ENCODE assay signal across 22 cellular contexts in genomic region chr5:138745268-138745667, GRCh38. TPM values are rescaled to one million over a fixed set of nuclear protein-coding genes. Genes with fewer than 3 reads are reported as not detected.
A peak's percentile ranks its signal among the peaks of the same experiment; 100 is the strongest.
DNase-seq lines count a peak whose midpoint lies in the region; ATAC-seq and TF ChIP-seq lines count a peak whose summit lies in the region.
"Had no signal": no experiment of that assay in that cellular context is flagged by ENCODE, and none has a peak within 500 bp of the region (broad histone marks: within the 10 kb centered on the region; RNA-seq: fewer than 3 reads in every experiment).

No MANE protein-coding gene starts in this region.

- H3K27ac ChIP-seq in RWPE2 (ENCODE audit: poor library complexity, severe bottlenecking) (no peak overlapping the region), spleen (no peak overlapping the region), vagina (no peak overlapping the region)
- H3K27ac ChIP-seq: A549; BLaER1 treated with 17β-estradiol and CSF1 and Interleukin-3, amounts not matched to agents 10 nM and 100 nM; HL-60; SJSA1 had no signal

- POLR2A ChIA-PET in activated CD4-positive, alpha-beta T cell treated with anti-CD3 and anti-CD28 coated beads, Interleukin-2, amount 10 ng/mL, durations not matched to agents 7 days and 5 days (lab: Charles Lee): no interaction called here

- H3K36me3 ChIP-seq in RWPE2 (ENCODE audit: low read depth) (no peaks in the 10 kb centered on the region), spleen (no peaks in the 10 kb centered on the region), vagina (no peaks in the 10 kb centered on the region)
- H3K36me3 ChIP-seq: BLaER1 treated with 17β-estradiol and CSF1 and Interleukin-3, amounts not matched to agents 10 nM and 100 nM; MG63; SJSA1 had no signal

- peaks cover 17% of the 10 kb centered on the region for H3K4me1 Mint-ChIP-seq in activated CD4-positive, alpha-beta T cell treated with anti-CD3 and anti-CD28 coated beads, Interleukin-2, amount 10 ng/mL, durations not matched to agents 24 days and 14 days
- peaks cover 17% of the 10 kb centered on the region for H3K4me1 Mint-ChIP-seq in activated CD4-positive, alpha-beta T cell treated with anti-CD3 and anti-CD28 coated beads, Interleukin-2, amount 10 ng/mL, durations not matched to agents 7 days and 5 days

- no peak for DNase-seq in activated CD4-positive, alpha-beta T cell treated with anti-CD3 and anti-CD28 coated beads, Interleukin-2, amount 10 ng/mL, durations not matched to agents 24 days and 14 days
- no peak for DNase-seq in activated CD4-positive, alpha-beta T cell treated with anti-CD3 and anti-CD28 coated beads, Interleukin-2, amount 10 ng/mL, durations not matched to agents 7 days and 5 days
- DNase-seq in RWPE2 (ENCODE audit: low spot score) (no peak), iPS-NIHi7 (ENCODE audit: extremely low spot score) (peak; percentile 20), spleen (peak; percentile 39), vagina (ENCODE audit: extremely low spot score in 2 of 2) (no peak), ureter (ENCODE audit: low spot score) (no peak), NCI-H82 treated with DMSO at 0.1 percent for 48 hours (lab: John Stamatoyannopoulos, UW; ENCODE audit: unreplicated experiment) (no peak)
- DNase-seq: CD8-positive, alpha-beta T cell; H9; IMR-90; Karpas-422; MG63; NCI-H1048; NCI-H1436; NCI-H1930; NCI-H82; PC-3 had no signal

- peaks cover 9% of the 10 kb centered on the region for H3K4me1 ChIP-seq in RWPE2 (ENCODE audit: insufficient read depth, poor library complexity, severe bottlenecking)
- H3K4me1 ChIP-seq in spleen: peaks cover 0 to 17% (median 10%) of the 10 kb centered on the region in 6 donors
- H3K4me1 ChIP-seq in vagina: no peaks in the 10 kb centered on the region

- intact Hi-C loops in activated CD4-positive, alpha-beta T cell treated with anti-CD3 and anti-CD28 coated beads, Interleukin-2, amount 10 ng/mL, durations not matched to agents 24 days and 14 days (cut with micrococcal nuclease): no loop called here
- intact Hi-C loops in spleen (cut with DNase I; ENCODE audit: low total_unique reads): no loop called here
- intact Hi-C loops in vagina (cut with DNase I): no loop called here

- H3K27me3 Mint-ChIP-seq in activated CD4-positive, alpha-beta T cell treated with anti-CD3 and anti-CD28 coated beads, Interleukin-2, amount 10 ng/mL, durations not matched to agents 24 days and 14 days: peaks cover 13% of the 10 kb centered on the region
- peaks cover 11% of the 10 kb centered on the region for H3K27me3 Mint-ChIP-seq in activated CD4-positive, alpha-beta T cell treated with anti-CD3 and anti-CD28 coated beads, Interleukin-2, amount 10 ng/mL, durations not matched to agents 7 days and 5 days

- H3K36me3 Mint-ChIP-seq in activated CD4-positive, alpha-beta T cell treated with anti-CD3 and anti-CD28 coated beads, Interleukin-2, amount 10 ng/mL, durations not matched to agents 24 days and 14 days (ENCODE audit: low read depth): no peaks in the 10 kb centered on the region
- no peaks in the 10 kb centered on the region for H3K36me3 Mint-ChIP-seq in activated CD4-positive, alpha-beta T cell treated with anti-CD3 and anti-CD28 coated beads, Interleukin-2, amount 10 ng/mL, durations not matched to agents 7 days and 5 days (ENCODE audit: low read depth)
- H3K36me3 Mint-ChIP-seq: CD8-positive, alpha-beta T cell had no signal

- TF ChIP-seq POLR2A in spleen (IDR thresholded peaks at IDR 0.05): no peak
- TF ChIP-seq POLR2A in vagina (IDR thresholded peaks at IDR 0.05): no peak

- H3K9me3 ChIP-seq in RWPE2 (ENCODE audit: severe bottlenecking) (no peaks in the 10 kb centered on the region), spleen (no peaks in the 10 kb centered on the region), vagina (no peaks in the 10 kb centered on the region)
- H3K9me3 ChIP-seq: A549; BLaER1 treated with 17β-estradiol and CSF1 and Interleukin-3, amounts not matched to agents 10 nM and 100 nM; MG63; SJSA1 had no signal

- no peak for TF ChIP-seq CTCF in RWPE2 (IDR thresholded peaks at IDR 0.05; ENCODE audit: poor library complexity, severe bottlenecking)
- no peak for TF ChIP-seq CTCF in spleen (IDR thresholded peaks at IDR 0.05 in 8 of 11, conservative IDR thresholded peaks at IDR 0.05 in 3 of 11)
- no peak for TF ChIP-seq CTCF in vagina (IDR thresholded peaks at IDR 0.05)

- CTCF ChIA-PET in activated CD4-positive, alpha-beta T cell treated with anti-CD3 and anti-CD28 coated beads, Interleukin-2, amount 10 ng/mL, durations not matched to agents 7 days and 5 days (lab: Charles Lee): interaction anchor here (0.6 to 1.0 kb wide), 2 partner anchors 44 to 604 kb away, joined by 3 read pairs; no protein-coding TSS in a partner anchor

- ATAC-seq in RWPE2 (ENCODE audit: low read depth): 0 out of 3 replicates have a peak, but pooled peaks have one; percentile 22
- ATAC-seq: A549; CD8-positive, alpha-beta T cell; PC-3 had no signal

- no peak overlapping the region for H3K4me3 Mint-ChIP-seq in activated CD4-positive, alpha-beta T cell treated with anti-CD3 and anti-CD28 coated beads, Interleukin-2, amount 10 ng/mL, durations not matched to agents 24 days and 14 days
- H3K4me3 Mint-ChIP-seq in activated CD4-positive, alpha-beta T cell treated with anti-CD3 and anti-CD28 coated beads, Interleukin-2, amount 10 ng/mL, durations not matched to agents 7 days and 5 days: no peak overlapping the region
- H3K4me3 Mint-ChIP-seq: CD8-positive, alpha-beta T cell; H9 had no signal

- no peak overlapping the region for H3K4me3 ChIP-seq in RWPE2 (ENCODE audit: severe bottlenecking)
- no peak overlapping the region for H3K4me3 ChIP-seq in spleen
- no peak overlapping the region for H3K4me3 ChIP-seq in vagina
- H3K4me3 ChIP-seq: A549; BLaER1 treated with 17β-estradiol and CSF1 and Interleukin-3, amounts not matched to agents 10 nM and 100 nM; MG63; SJSA1 had no signal

- no peaks in the 10 kb centered on the region for H3K9me3 Mint-ChIP-seq in activated CD4-positive, alpha-beta T cell treated with anti-CD3 and anti-CD28 coated beads, Interleukin-2, amount 10 ng/mL, durations not matched to agents 24 days and 14 days
- no peaks in the 10 kb centered on the region for H3K9me3 Mint-ChIP-seq in activated CD4-positive, alpha-beta T cell treated with anti-CD3 and anti-CD28 coated beads, Interleukin-2, amount 10 ng/mL, durations not matched to agents 7 days and 5 days
- H3K9me3 Mint-ChIP-seq: CD8-positive, alpha-beta T cell; H9 had no signal

- H3K27me3 ChIP-seq in RWPE2 (ENCODE audit: insufficient read depth, poor library complexity, severe bottlenecking): no peaks in the 10 kb centered on the region
- H3K27me3 ChIP-seq in spleen (replicated peaks in 1 of 7): no peaks in the 10 kb centered on the region
- H3K27me3 ChIP-seq in vagina: no peaks in the 10 kb centered on the region
- H3K27me3 ChIP-seq: BLaER1 treated with 17β-estradiol and CSF1 and Interleukin-3, amounts not matched to agents 10 nM and 100 nM; MG63; SJSA1 had no signal

- 89 to 95% (median 92%) methylated on average over 5 to 6 of the region's 6 CpGs for WGBS in spleen, 5 donors

- peak overlapping the region; percentile 5 for H3K27ac Mint-ChIP-seq in activated CD4-positive, alpha-beta T cell treated with anti-CD3 and anti-CD28 coated beads, Interleukin-2, amount 10 ng/mL, durations not matched to agents 24 days and 14 days
- no peak overlapping the region for H3K27ac Mint-ChIP-seq in activated CD4-positive, alpha-beta T cell treated with anti-CD3 and anti-CD28 coated beads, Interleukin-2, amount 10 ng/mL, durations not matched to agents 7 days and 5 days
- H3K27ac Mint-ChIP-seq: CD8-positive, alpha-beta T cell had no signal

RNA-seq across cellular contexts. Expression of gene CTNNA1, which starts 8.0 kb away (rescaled TPM):
- 58.7 and 78.6 TPM in 2 replicates for total RNA-seq in activated CD4-positive, alpha-beta T cell treated with anti-CD3 and anti-CD28 coated beads, Interleukin-2, amount 10 ng/mL, durations not matched to agents 24 days and 14 days
- total RNA-seq in activated CD4-positive, alpha-beta T cell treated with anti-CD3 and anti-CD28 coated beads, Interleukin-2, amount 10 ng/mL, durations not matched to agents 7 days and 5 days: 10 to 100 TPM; 34.4 to 38.6 TPM
- total RNA-seq in spleen: 100 to 1,000 TPM; 153 to 313 (median 205) TPM
- 10 to 100 TPM; 26.7 to 59.7 (median 27.7) TPM for polyA plus RNA-seq in spleen
- 304 TPM for total RNA-seq in vagina
- total RNA-seq in ureter: 379 TPM

Comparison
In these comparisons a context has a peak if more than half of its experiments do, and no peak if none do; other contexts are left out.
1. DNase-seq: peak in iPS-NIHi7 (single experiment) and spleen (single experiment); none in activated CD4-positive, alpha-beta T cell treated with anti-CD3 and anti-CD28 coated beads, Interleukin-2, amount 10 ng/mL, durations not matched to agents 24 days and 14 days (single experiment), activated CD4-positive, alpha-beta T cell treated with anti-CD3 and anti-CD28 coated beads, Interleukin-2, amount 10 ng/mL, durations not matched to agents 7 days and 5 days (single experiment), RWPE2 (single experiment), vagina (0 of 2), ureter (single experiment) and NCI-H82 treated with DMSO at 0.1 percent for 48 hours (single experiment).